ENCODE assay signal across 17 cellular contexts in genomic region chr17:29469251-29469650, GRCh38.
"Had no signal": no experiment of that assay in that cellular context is flagged by ENCODE, and none has a peak within 500 bp of the region (broad histone marks: within the 10 kb centered on the region; RNA-seq: fewer than 3 reads in every experiment).

No MANE protein-coding gene starts in this region.

- H3K9me3 Mint-ChIP-seq: memory B cell, naive B cell, neural crest cell had no signal

- H3K27ac Mint-ChIP-seq: memory B cell had no signal

- H3K27me3 Mint-ChIP-seq: memory B cell, naive B cell had no signal

- H3K4me3 Mint-ChIP-seq: memory B cell, naive B cell, neural crest cell had no signal

- ATAC-seq: mucosa of descending colon had no signal

- H3K4me1 Mint-ChIP-seq: memory B cell had no signal

- DNase-seq: activated CD4-positive, alpha-beta T cell treated with anti-CD3 and anti-CD28 coated beads for 1 hour; activated CD8-positive, alpha-beta memory T cell treated with anti-CD3 and anti-CD28 coated beads for 24 hours; activated CD8-positive, alpha-beta memory T cell treated with anti-CD3 and anti-CD28 coated beads, Interleukin-2, amount 50 U/mL, for 48 hours; activated effector memory CD4-positive, alpha-beta T cell treated with anti-CD3 and anti-CD28 coated beads, Interleukin-2, amount 50 U/mL, for 16 hours; activated naive CD4-positive, alpha-beta T cell treated with anti-CD3 and anti-CD28 coated beads, Interleukin-2, amount 50 U/mL, for 16 hours; activated T-cell treated with anti-CD3 and anti-CD28 coated beads, Interleukin-2, amount 50 U/mL, for 48 hours; effector CD4-positive, alpha-beta T cell; mucosa of descending colon; naive B cell; stimulated activated CD4-positive, alpha-beta T cell treated with anti-CD3 and anti-CD28 coated beads, Interleukin-2, amount 100 ng/mL, for 24 hours; stimulated activated naive CD4-positive, alpha-beta T cell treated with Interleukin-2 at 50 U/mL for 16 hours; substantia nigra; T-helper 2 cell; transverse colon; WERI-Rb-1 had no signal
